Comparison of ENCODE assay signal across 1 cellular context in genomic region chr12:24379038-24379437, GRCh38.
TF ChIP-seq lines count a peak whose summit lies in the region.

No MANE protein-coding gene starts in this region.

TF ChIP-seq in IMR-90, 13 proteins besides CTCF, POLR2A, EP300 and RAD21:
- TF ChIP-seq BHLHE40 (IDR thresholded peaks at IDR 0.05; ENCODE audit: low read depth, low read length) (no peak), NFE2L2 (IDR thresholded peaks at IDR 0.05; ENCODE audit: low read depth, low read length) (no peak), MAZ (IDR thresholded peaks at IDR 0.05; ENCODE audit: borderline replicate concordance, low read depth, low read length) (no peak), RCOR1 (IDR thresholded peaks at IDR 0.05; ENCODE audit: insufficient replicate concordance, low read length) (no peak), USF2 (IDR thresholded peaks at IDR 0.05; ENCODE audit: low read depth, low read length) (no peak), SMC3 (IDR thresholded peaks at IDR 0.05; ENCODE audit: low read depth, low read length) (no peak), FOS (IDR thresholded peaks at IDR 0.05; ENCODE audit: low read depth, low read length) (no peak), CEBPB (IDR thresholded peaks at IDR 0.05; ENCODE audit: low read depth, low read length) (no peak), RFX5 (IDR thresholded peaks at IDR 0.05; ENCODE audit: low read depth, low read length) (no peak), CHD1 (IDR thresholded peaks at IDR 0.05; ENCODE audit: low read depth, low read length) (no peak), MAFK (IDR thresholded peaks at IDR 0.05; ENCODE audit: low read depth, low read length) (no peak), MXI1 (IDR thresholded peaks at IDR 0.05; ENCODE audit: borderline replicate concordance, low read depth, low read length) (no peak)
- TF ChIP-seq, protein P1, sequence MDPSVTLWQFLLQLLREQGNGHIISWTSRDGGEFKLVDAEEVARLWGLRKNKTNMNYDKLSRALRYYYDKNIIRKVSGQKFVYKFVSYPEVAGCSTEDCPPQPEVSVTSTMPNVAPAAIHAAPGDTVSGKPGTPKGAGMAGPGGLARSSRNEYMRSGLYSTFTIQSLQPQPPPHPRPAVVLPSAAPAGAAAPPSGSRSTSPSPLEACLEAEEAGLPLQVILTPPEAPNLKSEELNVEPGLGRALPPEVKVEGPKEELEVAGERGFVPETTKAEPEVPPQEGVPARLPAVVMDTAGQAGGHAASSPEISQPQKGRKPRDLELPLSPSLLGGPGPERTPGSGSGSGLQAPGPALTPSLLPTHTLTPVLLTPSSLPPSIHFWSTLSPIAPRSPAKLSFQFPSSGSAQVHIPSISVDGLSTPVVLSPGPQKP (IDR thresholded peaks at IDR 0.05; ENCODE audit: borderline replicate concordance, low read depth, low read length), result no peak
